In the genomic region with DNA sequence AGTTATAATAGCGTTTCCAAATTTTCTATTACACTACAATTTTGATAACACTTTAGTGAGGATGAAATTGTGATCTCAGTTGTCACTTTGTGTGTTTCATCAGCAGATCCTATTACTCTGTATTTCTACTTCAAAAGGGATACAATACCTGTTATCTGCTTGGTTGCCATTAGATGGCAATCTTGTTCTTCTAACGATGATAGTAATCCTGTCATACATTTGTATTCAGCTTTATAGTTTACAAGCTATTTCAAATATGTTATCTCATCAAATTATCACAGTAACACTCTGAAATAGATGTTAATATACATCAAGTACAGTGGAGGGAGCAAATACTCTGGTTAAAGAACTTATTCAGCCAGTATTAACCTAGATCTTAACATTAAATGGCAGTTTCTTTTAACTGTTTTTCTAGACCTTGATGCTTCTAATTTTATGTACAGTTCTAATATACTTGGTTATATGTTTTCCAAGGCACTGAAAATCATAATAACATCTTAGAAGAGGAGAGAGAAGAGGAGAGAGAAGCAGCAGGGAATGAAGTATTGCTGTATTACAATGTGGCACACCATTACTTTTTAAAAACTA, we compare ENCODE assay signal across 8 cellular contexts.
DNase-seq lines count a peak whose midpoint lies in the region; ATAC-seq and TF ChIP-seq lines count a peak whose summit lies in the region.

No MANE protein-coding gene starts in this region.

- H3K9ac ChIP-seq in SK-N-SH: no peak overlapping the region

- intact Hi-C loops in thyroid gland (cut with DNase I): no loop called here
- intact Hi-C loops in CD4-positive, alpha-beta T cell (cut with DNase I, micrococcal nuclease): no loop called here

- no peaks in the 10 kb centered on the region for H3K27me3 Mint-ChIP-seq in CD4-positive, alpha-beta T cell

- H3K27ac ChIP-seq in SK-N-SH (ENCODE audit: low read depth in 2 of 2, low read length in 1 of 2) (no peak overlapping the region), thyroid gland (no peak overlapping the region)
- no peak overlapping the region for H3K27ac ChIP-seq in CD4-positive, alpha-beta T cell (ENCODE audit: low read depth, low read length)

- no peak overlapping the region for H3K4me3 ChIP-seq in Jurkat, Clone E6-1 (ENCODE audit: low read length)
- peak overlapping the region in 1 of 2 experiments; percentile 3; a peak in 1 of 4 replicates for H3K4me3 ChIP-seq in SK-N-SH (ENCODE audit: low read depth in 2 of 2, low read length in 1 of 2)
- H3K4me3 ChIP-seq in thyroid gland (replicated peaks in 1 of 3): no peak overlapping the region

- TF ChIP-seq EP300 in SK-N-SH (IDR thresholded peaks at IDR 0.05; ENCODE audit: borderline replicate concordance in 1 of 2, low read depth in 1 of 2, low read length in 1 of 2): no peak

- no peaks in the 10 kb centered on the region for H3K36me3 Mint-ChIP-seq in CD4-positive, alpha-beta T cell (ENCODE audit: low read depth)

- peak; percentile 89 for TF ChIP-seq RAD21 in SK-N-SH (IDR thresholded peaks at IDR 0.05; ENCODE audit: low read length)

- H3K27me3 ChIP-seq in SK-N-SH (ENCODE audit: insufficient read depth): no peaks in the 10 kb centered on the region
- no peaks in the 10 kb centered on the region for H3K27me3 ChIP-seq in thyroid gland
- H3K27me3 ChIP-seq in CD4-positive, alpha-beta T cell (ENCODE audit: control insufficient read depth, insufficient read depth, low read length): no peaks in the 10 kb centered on the region

- WGBS in SK-N-SH (ENCODE audit: low lambda C conversion rate): 0% methylated on average over 2 of the region's 2 CpGs
- 1 to 3% methylated on average over 2 of the region's 2 CpGs for WGBS in thyroid gland, 2 donors

- no peaks in the 10 kb centered on the region for H3K79me2 ChIP-seq in SK-N-SH (ENCODE audit: insufficient read depth)

- no peaks in the 10 kb centered on the region for H3K9me2 ChIP-seq in SK-N-SH

- TF ChIP-seq POLR2A in thyroid gland (IDR thresholded peaks at IDR 0.05): no peak

- H3K4me1 Mint-ChIP-seq in CD4-positive, alpha-beta T cell (ENCODE audit: low read depth): no peaks in the 10 kb centered on the region

- CTCF ChIA-PET in SK-N-SH (lab: Yijun Ruan, JAX): interaction anchor here (0.6 to 2.5 kb wide), 30 partner anchors 9 to 1980 kb away, joined by 3 to 18 read pairs (median 4); no protein-coding TSS in a partner anchor
- CTCF ChIA-PET in CD4-positive, alpha-beta T cell (lab: Charles Lee): no interaction called here

- ATAC-seq in GM21737 (IDR thresholded peaks at IDR 0.05; ENCODE audit: unreplicated experiment): peak; percentile 81
- no peak for ATAC-seq in CD4-positive, alpha-beta T cell (ENCODE audit: poor library complexity)

- H3K27ac Mint-ChIP-seq in CD4-positive, alpha-beta T cell: no peak overlapping the region

- DNase-seq in NOMO-1 treated with DMSO at 0.1 percent for 48 hours (lab: John Stamatoyannopoulos, UW; ENCODE audit: unreplicated experiment) (peak; percentile 19), NOMO-1 treated with dmso at 0.1 percent for 144 hours (lab: John Stamatoyannopoulos, UW; ENCODE audit: unreplicated experiment) (no peak), SK-N-SH (peak; percentile 52), globus pallidus (ENCODE audit: low spot score) (peak; percentile 24), thyroid gland (no peak)
- peak; percentile 32 for DNase-seq in Jurkat, Clone E6-1 (ENCODE audit: low read depth, low spot score)
- DNase-seq in CD4-positive, alpha-beta T cell: no peak

- H2AFZ ChIP-seq in SK-N-SH (ENCODE audit: low read depth): peak overlapping the region; percentile 10; the same call in 1 of the 2 replicates

- POLR2A ChIA-PET in SK-N-SH (lab: Yijun Ruan, JAX): no interaction called here
- POLR2A ChIA-PET in CD4-positive, alpha-beta T cell (lab: Charles Lee): no interaction called here

- H3K36me3 ChIP-seq in SK-N-SH (replicated peaks in 1 of 2; ENCODE audit: control insufficient read depth in 1 of 2, insufficient read depth in 2 of 2, low read length in 1 of 2) (no peaks in the 10 kb centered on the region), thyroid gland (no peaks in the 10 kb centered on the region)

- H4K20me1 ChIP-seq in SK-N-SH (ENCODE audit: insufficient read depth): no peaks in the 10 kb centered on the region

- TF ChIP-seq CTCF in SK-N-SH (IDR thresholded peaks at IDR 0.05) (peak; percentile 77), thyroid gland (IDR thresholded peaks at IDR 0.05) (peak in 4 of 6 experiments; percentile 33 to 78 (median 67))
- TF ChIP-seq CTCF in CD4-positive, alpha-beta T cell (IDR thresholded peaks at IDR 0.05): no peak

- no peaks in the 10 kb centered on the region for H3K9me3 Mint-ChIP-seq in CD4-positive, alpha-beta T cell

- H3F3A ChIP-seq in SK-N-SH (replicated peaks; ENCODE audit: insufficient read depth): no peaks in the 10 kb centered on the region

- H3K9me3 ChIP-seq in SK-N-SH (no peaks in the 10 kb centered on the region), thyroid gland (no peaks in the 10 kb centered on the region)
- H3K9me3 ChIP-seq in CD4-positive, alpha-beta T cell (ENCODE audit: control insufficient read depth, low read length): no peaks in the 10 kb centered on the region

- H3K4me1 ChIP-seq in SK-N-SH (ENCODE audit: control insufficient read depth in 1 of 2, insufficient read depth in 2 of 2, low read depth in 1 of 2, low read length in 1 of 2): no peaks in the 10 kb centered on the region; a peak in 1 of 4 replicates
- no peaks in the 10 kb centered on the region for H3K4me1 ChIP-seq in thyroid gland

- H3K4me3 Mint-ChIP-seq in CD4-positive, alpha-beta T cell: no peak overlapping the region

- H3K4me2 ChIP-seq in SK-N-SH: no peak overlapping the region

TF ChIP-seq in SK-N-SH, 30 proteins besides CTCF, POLR2A, EP300 and RAD21:
- peak; percentile 41; the same call in 1 of the 2 replicates for TF ChIP-seq GATA2 (CRISPR knock-in tag; IDR thresholded peaks at IDR 0.05)
- peak; percentile 55 for TF ChIP-seq SMC3 (IDR thresholded peaks at IDR 0.05; ENCODE audit: low read depth, low read length)
- TF ChIP-seq RCOR1 (IDR thresholded peaks at IDR 0.05; ENCODE audit: low read length): no peak
TF ChIP-seq in SK-N-SH: peak in this region for 2.

Comparison
In these comparisons a context has a peak if more than half of its experiments do, and no peak if none do; other contexts are left out.
1. DNase-seq: peak in NOMO-1 treated with DMSO at 0.1 percent for 48 hours (single experiment), Jurkat, Clone E6-1 (single experiment), SK-N-SH (single experiment) and globus pallidus (single experiment); none in NOMO-1 treated with dmso at 0.1 percent for 144 hours (single experiment), thyroid gland (0 of 2) and CD4-positive, alpha-beta T cell (0 of 10).